In genomic region chr1:37794372-37795339, GRCh38 we compare ENCODE assay signal across 8 cellular contexts. TPM values are rescaled to one million over a fixed set of nuclear protein-coding genes. Genes with fewer than 3 reads are reported as not detected.
DNase-seq lines count a peak whose midpoint lies in the region; ATAC-seq and TF ChIP-seq lines count a peak whose summit lies in the region.

No MANE protein-coding gene starts in this region.

- no peaks in the 10 kb centered on the region for H3K79me2 ChIP-seq in OCI-LY1 (ENCODE audit: insufficient read depth, low read length)

- peaks cover 10% of the 10 kb centered on the region for H3K4me1 ChIP-seq in CD8-positive, alpha-beta T cell (ENCODE audit: insufficient read depth, low read length)
- H3K4me1 ChIP-seq in OCI-LY1 (ENCODE audit: insufficient read depth, low read length, severe bottlenecking) (peaks cover 8% of the 10 kb centered on the region), esophagus squamous epithelium (peaks cover 10 to 28% (median 12%) of the 10 kb centered on the region in 3 donors)

- peak overlapping the region; percentile 38; the same call in 1 of the 2 replicates for H3K9ac ChIP-seq in OCI-LY1 (ENCODE audit: low read length)

- POLR2A ChIA-PET in CD8-positive, alpha-beta T cell (lab: Charles Lee), result interaction anchor here (0.7 kb wide), 1 partner anchor 24 kb away, joined by 3 read pairs; no protein-coding TSS in a partner anchor

- WGBS in esophagus squamous epithelium, 2 donors, result 15 to 39% methylated on average over 3 to 23 of the region's 59 CpGs

- H3F3A ChIP-seq in OCI-LY1 (ENCODE audit: insufficient read depth, low read length), result no peaks in the 10 kb centered on the region

- H3K9me3 ChIP-seq in CD8-positive, alpha-beta T cell (ENCODE audit: low read length), result no peaks in the 10 kb centered on the region
- H3K9me3 ChIP-seq in OCI-LY1 (ENCODE audit: low read length) (no peaks in the 10 kb centered on the region), esophagus squamous epithelium (no peaks in the 10 kb centered on the region)

- no peaks in the 10 kb centered on the region for H3K27me3 ChIP-seq in CD8-positive, alpha-beta T cell (ENCODE audit: insufficient read depth, low read length)
- H3K27me3 ChIP-seq in OCI-LY1 (ENCODE audit: insufficient read depth, low read length) (peaks cover 10% of the 10 kb centered on the region; the same call in 1 of the 2 replicates), esophagus squamous epithelium (peaks cover 0 to 30% (median 0%) of the 10 kb centered on the region in 4 donors)

- peaks cover 10% of the 10 kb centered on the region for H3K4me1 Mint-ChIP-seq in CD8-positive, alpha-beta T cell (ENCODE audit: low read depth)

- H4K20me1 ChIP-seq in OCI-LY1 (ENCODE audit: insufficient read depth, low read length), result no peaks in the 10 kb centered on the region

- peaks cover 6% of the 10 kb centered on the region for H3K36me3 ChIP-seq in CD8-positive, alpha-beta T cell (ENCODE audit: insufficient read depth, low read length)
- H3K36me3 ChIP-seq in OCI-LY1 (ENCODE audit: insufficient read depth, low read length) (peaks cover 6% of the 10 kb centered on the region), esophagus squamous epithelium (peaks cover 0 to 6% (median 0%) of the 10 kb centered on the region in 3 donors)

- no peaks in the 10 kb centered on the region for H3K9me2 ChIP-seq in OCI-LY1 (ENCODE audit: low read depth, low read length)

- CTCF ChIA-PET in CD8-positive, alpha-beta T cell (lab: Charles Lee), result no interaction called here

- no peak overlapping the region for H3K27ac ChIP-seq in CD8-positive, alpha-beta T cell (ENCODE audit: low read depth, low read length)
- H3K27ac ChIP-seq in OCI-LY1 (ENCODE audit: low read depth, low read length, poor library complexity, severe bottlenecking) (no peak overlapping the region), esophagus squamous epithelium (no peak overlapping the region)

- no peak overlapping the region for H2AFZ ChIP-seq in OCI-LY1 (ENCODE audit: low read length)

- peak overlapping the region; percentile 76 for H3K4me3 Mint-ChIP-seq in CD8-positive, alpha-beta T cell

- H3K4me2 ChIP-seq in OCI-LY1 (ENCODE audit: low read length), result peak overlapping the region; percentile 63

- no peak for DNase-seq in CD8-positive, alpha-beta T cell
- DNase-seq in esophagus squamous epithelium (lab: John Stamatoyannopoulos, UW) (no peak), skeletal muscle cell (ENCODE audit: low read depth) (no peak)
- no peak for DNase-seq in activated effector memory CD4-positive, alpha-beta T cell treated with anti-CD3 and anti-CD28 coated beads, Interleukin-2, amount 50 U/mL, for 16 hours

- H3K4me3 ChIP-seq in CD8-positive, alpha-beta T cell (ENCODE audit: low read depth, low read length), result no peak overlapping the region
- peak overlapping the region; percentile 55 for H3K4me3 ChIP-seq in OCI-LY1 (ENCODE audit: low read depth, low read length, poor library complexity, severe bottlenecking)
- peak overlapping the region; percentile 45 to 75 (median 54) for H3K4me3 ChIP-seq in esophagus squamous epithelium
- H3K4me3 ChIP-seq in skeletal muscle cell (ENCODE audit: low read depth, low read length), result peak overlapping the region; percentile 52

- no peak for ATAC-seq in CD8-positive, alpha-beta T cell
- ATAC-seq in GM21515 (IDR thresholded peaks at IDR 0.05; ENCODE audit: unreplicated experiment) (peak; percentile 34), GM19324 (IDR thresholded peaks at IDR 0.05; ENCODE audit: low FRiP score, unreplicated experiment) (no peak), HG02763 (IDR thresholded peaks at IDR 0.05; ENCODE audit: unreplicated experiment) (no peak)

- no peak for TF ChIP-seq POLR2A in esophagus squamous epithelium (IDR thresholded peaks at IDR 0.05)

- H3K36me3 Mint-ChIP-seq in CD8-positive, alpha-beta T cell, result peaks cover 12% of the 10 kb centered on the region

- peaks cover 28% of the 10 kb centered on the region for H3K27me3 Mint-ChIP-seq in CD8-positive, alpha-beta T cell (ENCODE audit: low read depth)

- intact Hi-C loops in CD8-positive, alpha-beta T cell (cut with DNase I, micrococcal nuclease), result loop anchor here in 1 of 2 experiments (1.0 kb wide), 1 partner anchor 14 kb away; the partner anchor contains the start of gene YRDC
- intact Hi-C loops in esophagus squamous epithelium (cut with DNase I), result no loop called here

- H3K27ac Mint-ChIP-seq in CD8-positive, alpha-beta T cell, result no peak overlapping the region

- no peaks in the 10 kb centered on the region for H3K9me3 Mint-ChIP-seq in CD8-positive, alpha-beta T cell

- no peak for TF ChIP-seq CTCF in CD8-positive, alpha-beta T cell (IDR thresholded peaks at IDR 0.05)
- no peak for TF ChIP-seq CTCF in OCI-LY1 (IDR thresholded peaks at IDR 0.05; ENCODE audit: low read length)
- TF ChIP-seq CTCF in esophagus squamous epithelium (IDR thresholded peaks at IDR 0.05), result no peak

RNA-seq across cellular contexts. Expression of gene MANEAL, which starts 1.0 kb away (rescaled TPM):
- under 1 TPM; 0.60 to 0.61 TPM for total RNA-seq in CD8-positive, alpha-beta T cell
- 1 to 10 TPM; 2.3 to 5.0 (median 3.7) TPM for total RNA-seq in esophagus squamous epithelium

RNA-seq across cellular contexts. Expression of gene C1orf122, which starts 12.9 kb away (rescaled TPM):
- total RNA-seq in CD8-positive, alpha-beta T cell, result 10 to 100 TPM; 13.8 to 14.8 TPM
- 10 to 100 TPM; 40.9 to 60.2 (median 52.1) TPM for total RNA-seq in esophagus squamous epithelium

RNA-seq across cellular contexts. Expression of gene YRDC, which starts 13.4 kb away (rescaled TPM):
- total RNA-seq in CD8-positive, alpha-beta T cell, result 10 to 100 TPM; 31.6 to 32.8 TPM
- total RNA-seq in esophagus squamous epithelium, result 10 to 100 TPM; 19.9 to 26.0 (median 21.1) TPM

RNA-seq across cellular contexts. Expression of gene EPHA10, which starts 29.7 kb away (rescaled TPM):
- total RNA-seq in CD8-positive, alpha-beta T cell, result not detected
- under 1 TPM in 3 of 4 donors, not detected in 1; 0.19 to 0.49 (median 0.31) TPM for total RNA-seq in esophagus squamous epithelium
